ENCODE assay signal across 19 cellular contexts in the genomic region with DNA sequence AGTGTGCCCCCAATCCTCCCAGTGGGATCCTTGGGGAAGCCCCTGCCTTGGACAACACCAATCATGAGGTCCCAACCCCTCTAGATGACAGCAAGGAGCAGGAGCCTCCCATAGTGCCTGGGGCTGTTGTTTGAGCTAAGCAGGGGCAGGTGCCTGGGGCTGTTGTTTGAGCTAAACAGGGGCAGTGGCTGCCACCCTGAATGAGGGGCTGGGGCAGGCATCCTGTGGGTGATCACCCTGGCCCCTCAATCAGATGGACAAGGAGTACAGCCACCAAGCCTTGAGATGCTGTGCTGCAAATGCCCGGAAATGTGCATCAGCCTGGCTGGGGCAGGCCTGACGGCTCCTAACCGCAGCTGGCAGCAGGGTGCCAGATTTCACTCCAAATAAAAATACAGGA.
DNase-seq lines count a peak whose midpoint lies in the region; FAIRE-seq and TF ChIP-seq lines count a peak whose summit lies in the region.
"Had no signal": no experiment of that assay in that cellular context is flagged by ENCODE, and none has a peak within 500 bp of the region (broad histone marks: within the 10 kb centered on the region; RNA-seq: fewer than 3 reads in every experiment).

No MANE protein-coding gene starts in this region.

- no peaks in the 10 kb centered on the region for H3K36me3 Mint-ChIP-seq in activated CD4-positive, alpha-beta memory T cell treated with anti-CD3 and anti-CD28 coated beads for 36 hours
- no peaks in the 10 kb centered on the region for H3K36me3 Mint-ChIP-seq in activated CD4-positive, alpha-beta memory T cell treated with anti-CD3 and anti-CD28 coated beads, Interleukin-2, amount 10 ng/mL, durations not matched to agents 7 days and 5 days (ENCODE audit: low read depth)
- H3K36me3 Mint-ChIP-seq in HFFc6 (ENCODE audit: low read depth) (peaks cover 41% of the 10 kb centered on the region), osteocyte (ENCODE audit: unreplicated experiment) (no peaks in the 10 kb centered on the region)

- CTCF ChIA-PET in activated CD4-positive, alpha-beta memory T cell treated with anti-CD3 and anti-CD28 coated beads for 36 hours (lab: Charles Lee): no interaction called here
- CTCF ChIA-PET in activated CD4-positive, alpha-beta memory T cell treated with anti-CD3 and anti-CD28 coated beads, Interleukin-2, amount 10 ng/mL, durations not matched to agents 7 days and 5 days (lab: Charles Lee): no interaction called here

- peak; percentile 4 for DNase-seq in activated CD4-positive, alpha-beta memory T cell treated with anti-CD3 and anti-CD28 coated beads for 36 hours
- no peak for DNase-seq in activated CD4-positive, alpha-beta memory T cell treated with anti-CD3 and anti-CD28 coated beads, Interleukin-2, amount 10 ng/mL, durations not matched to agents 7 days and 5 days
- DNase-seq in HFFc6: no peak
- DNase-seq in dermis blood vessel endothelial cell: peak; percentile 23
- DNase-seq in osteocyte (ENCODE audit: extremely low spot score, unreplicated experiment): peak; percentile 80
- no peak for DNase-seq in RCC 7860 (ENCODE audit: low spot score)
- no peak for DNase-seq in CD1c-positive myeloid dendritic cell (ENCODE audit: extremely low spot score)
- DNase-seq in GM03348 (ENCODE audit: low spot score): no peak
- DNase-seq: activated CD4-positive, CD25-positive, alpha-beta regulatory T cell treated with anti-CD3 and anti-CD28 coated beads, Interleukin-2, amount 50 U/mL, for 72 hours; Calu3; gastrocnemius medialis; mesendoderm; NCI-H2107; NCI-H510A treated with DMSO at 0.1 percent for 48 hours; spleen; uterus had no signal

- no peaks in the 10 kb centered on the region for H3K4me1 Mint-ChIP-seq in activated CD4-positive, alpha-beta memory T cell treated with anti-CD3 and anti-CD28 coated beads for 36 hours (ENCODE audit: low read depth)
- no peaks in the 10 kb centered on the region for H3K4me1 Mint-ChIP-seq in activated CD4-positive, alpha-beta memory T cell treated with anti-CD3 and anti-CD28 coated beads, Interleukin-2, amount 10 ng/mL, durations not matched to agents 7 days and 5 days
- peaks cover 42% of the 10 kb centered on the region for H3K4me1 Mint-ChIP-seq in HFFc6 (ENCODE audit: low read depth)
- H3K4me1 Mint-ChIP-seq in osteocyte (ENCODE audit: unreplicated experiment): peaks cover 31% of the 10 kb centered on the region
- H3K4me1 Mint-ChIP-seq: activated T-helper 17 cell treated with anti-CD3 and anti-CD28 coated beads, Interleukin-2, amount 50 U/mL, for 72 hours; B cell; nephron had no signal

- no peak overlapping the region for H3K4me3 Mint-ChIP-seq in activated CD4-positive, alpha-beta memory T cell treated with anti-CD3 and anti-CD28 coated beads for 36 hours
- H3K4me3 Mint-ChIP-seq in activated CD4-positive, alpha-beta memory T cell treated with anti-CD3 and anti-CD28 coated beads, Interleukin-2, amount 10 ng/mL, durations not matched to agents 7 days and 5 days: no peak overlapping the region
- H3K4me3 Mint-ChIP-seq in HFFc6: no peak overlapping the region
- no peak overlapping the region for H3K4me3 Mint-ChIP-seq in osteocyte (ENCODE audit: unreplicated experiment)
- H3K4me3 Mint-ChIP-seq: activated T-helper 17 cell treated with anti-CD3 and anti-CD28 coated beads, Interleukin-2, amount 50 U/mL, for 72 hours; B cell; nephron had no signal

- POLR2A ChIA-PET in activated CD4-positive, alpha-beta memory T cell treated with anti-CD3 and anti-CD28 coated beads for 36 hours (lab: Charles Lee): no interaction called here
- POLR2A ChIA-PET in activated CD4-positive, alpha-beta memory T cell treated with anti-CD3 and anti-CD28 coated beads, Interleukin-2, amount 10 ng/mL, durations not matched to agents 7 days and 5 days (lab: Charles Lee): no interaction called here

- intact Hi-C loops in activated CD4-positive, alpha-beta memory T cell treated with anti-CD3 and anti-CD28 coated beads for 36 hours (cut with micrococcal nuclease): no loop called here

- TF ChIP-seq CTCF in HFFc6 (IDR thresholded peaks at IDR 0.05): no peak
- no peak for TF ChIP-seq CTCF in osteocyte (IDR thresholded peaks at IDR 0.05)

- FAIRE-seq in RCC 7860 (lab: Jason Lieb, UNC): no peak

- H3K27me3 Mint-ChIP-seq in activated CD4-positive, alpha-beta memory T cell treated with anti-CD3 and anti-CD28 coated beads for 36 hours: peaks cover 2% of the 10 kb centered on the region
- H3K27me3 Mint-ChIP-seq in activated CD4-positive, alpha-beta memory T cell treated with anti-CD3 and anti-CD28 coated beads, Interleukin-2, amount 10 ng/mL, durations not matched to agents 7 days and 5 days: peaks cover 4% of the 10 kb centered on the region
- H3K27me3 Mint-ChIP-seq in HFFc6 (ENCODE audit: insufficient read depth) (peaks cover 2% of the 10 kb centered on the region; the same call in 1 of the 2 replicates), osteocyte (ENCODE audit: unreplicated experiment) (no peaks in the 10 kb centered on the region)

- no peak overlapping the region for H3K27ac Mint-ChIP-seq in activated CD4-positive, alpha-beta memory T cell treated with anti-CD3 and anti-CD28 coated beads for 36 hours
- no peak overlapping the region for H3K27ac Mint-ChIP-seq in activated CD4-positive, alpha-beta memory T cell treated with anti-CD3 and anti-CD28 coated beads, Interleukin-2, amount 10 ng/mL, durations not matched to agents 7 days and 5 days
- H3K27ac Mint-ChIP-seq in HFFc6 (peak overlapping the region; percentile 42; the same call in 1 of the 2 replicates), osteocyte (ENCODE audit: unreplicated experiment) (no peak overlapping the region)
- H3K27ac Mint-ChIP-seq: activated T-helper 17 cell treated with anti-CD3 and anti-CD28 coated beads, Interleukin-2, amount 50 U/mL, for 72 hours; B cell; nephron had no signal

- H3K9me3 Mint-ChIP-seq in activated CD4-positive, alpha-beta memory T cell treated with anti-CD3 and anti-CD28 coated beads for 36 hours: peaks cover 6% of the 10 kb centered on the region
- H3K9me3 Mint-ChIP-seq in activated CD4-positive, alpha-beta memory T cell treated with anti-CD3 and anti-CD28 coated beads, Interleukin-2, amount 10 ng/mL, durations not matched to agents 7 days and 5 days: peaks cover 6% of the 10 kb centered on the region
- H3K9me3 Mint-ChIP-seq in HFFc6 (peaks cover 9% of the 10 kb centered on the region), osteocyte (ENCODE audit: unreplicated experiment) (no peaks in the 10 kb centered on the region)

Comparison
In these comparisons a context has a peak if more than half of its experiments do, and no peak if none do; other contexts are left out.
1. DNase-seq: peak in activated CD4-positive, alpha-beta memory T cell treated with anti-CD3 and anti-CD28 coated beads for 36 hours (single experiment), dermis blood vessel endothelial cell (single experiment) and osteocyte (single experiment); none in activated CD4-positive, alpha-beta memory T cell treated with anti-CD3 and anti-CD28 coated beads, Interleukin-2, amount 10 ng/mL, durations not matched to agents 7 days and 5 days (single experiment), HFFc6 (single experiment), RCC 7860 (single experiment), CD1c-positive myeloid dendritic cell (single experiment) and GM03348 (single experiment).